9 cellular contexts compared by ENCODE assay signal in genomic region chr18:3279201-3280185, GRCh38. TPM values are rescaled to one million over a fixed set of nuclear protein-coding genes. Genes with fewer than 3 reads are reported as not detected.
DNase-seq lines count a peak whose midpoint lies in the region; ATAC-seq, FAIRE-seq and TF ChIP-seq lines count a peak whose summit lies in the region.
"Had no signal": no experiment of that assay in that cellular context is flagged by ENCODE, and none has a peak within 500 bp of the region (broad histone marks: within the 10 kb centered on the region; RNA-seq: fewer than 3 reads in every experiment).

No MANE protein-coding gene starts in this region.

- peak overlapping the region; percentile 56 for H3K4me2 ChIP-seq in DOHH2 (ENCODE audit: low read length)
- H3K4me2 ChIP-seq in trophoblast cell (ENCODE audit: low read length): no peak overlapping the region

- no peak for DNase-seq in epithelial cell of prostate (ENCODE audit: low read depth, low spot score)
- no peak for DNase-seq in GM19239 (ENCODE audit: insufficient read length, low spot score)
- no peak for DNase-seq in SHP77 treated with DMSO at 0.1 percent for 48 hours (lab: John Stamatoyannopoulos, UW)
- DNase-seq in NCI-H187 treated with DMSO at 0.1 percent for 48 hours (lab: John Stamatoyannopoulos, UW): no peak
- DNase-seq in trophoblast cell: no peak
- DNase-seq: pancreas had no signal

- no peak overlapping the region for H2BK12ac ChIP-seq in trophoblast cell (ENCODE audit: low read length)

- no peak overlapping the region for H3K14ac ChIP-seq in trophoblast cell (ENCODE audit: low read length)

- no peak overlapping the region for H2AFZ ChIP-seq in trophoblast cell (ENCODE audit: insufficient read depth, low read length, poor library complexity)

- H3K27me3 ChIP-seq in DOHH2 (ENCODE audit: control insufficient read depth, low read length): no peaks in the 10 kb centered on the region
- no peaks in the 10 kb centered on the region for H3K27me3 ChIP-seq in trophoblast cell (ENCODE audit: insufficient read depth, low read length)
- H3K27me3 ChIP-seq: pancreas had no signal

- peaks cover 44% of the 10 kb centered on the region for H3K4me1 ChIP-seq in DOHH2 (ENCODE audit: control insufficient read depth, low read length)
- H3K4me1 ChIP-seq in trophoblast cell (ENCODE audit: control insufficient read depth in 1 of 2, insufficient read depth in 2 of 2, low read length in 2 of 2): peaks cover 6 to 10% of the 10 kb centered on the region in 2 experiments
- H3K4me1 ChIP-seq: pancreas had no signal

- H3K9ac ChIP-seq in trophoblast cell (ENCODE audit: low read length): no peak overlapping the region

- no peak overlapping the region for H4K12ac ChIP-seq in trophoblast cell (ENCODE audit: low read depth, low read length)

- no peak for TF ChIP-seq CTCF in DOHH2 (IDR thresholded peaks at IDR 0.05; ENCODE audit: low read depth, low read length, poor library complexity, severe bottlenecking)

- FAIRE-seq in GM19239 (lab: Jason Lieb, UNC): no peak
- FAIRE-seq: pancreas had no signal

- H3K9me2 ChIP-seq in DOHH2 (replicated peaks; ENCODE audit: control insufficient read depth, low read length): no peaks in the 10 kb centered on the region

- H2BK5ac ChIP-seq in trophoblast cell (ENCODE audit: low read depth, low read length, poor library complexity): no peak overlapping the region

- H3K4me3 ChIP-seq in DOHH2 (ENCODE audit: low read length): peak overlapping the region; percentile 46
- H3K4me3 ChIP-seq in trophoblast cell (ENCODE audit: low read depth, low read length): no peak overlapping the region
- H3K4me3 ChIP-seq: pancreas had no signal

- no peak overlapping the region for H2AK5ac ChIP-seq in trophoblast cell (ENCODE audit: low read length)

- H3K9me3 ChIP-seq in DOHH2 (ENCODE audit: control insufficient read depth, insufficient read depth, low read length) (no peaks in the 10 kb centered on the region), trophoblast cell (ENCODE audit: insufficient read depth, low read depth, low read length) (no peaks in the 10 kb centered on the region)
- H3K9me3 ChIP-seq: pancreas had no signal

- H4K20me1 ChIP-seq in DOHH2 (ENCODE audit: control insufficient read depth, insufficient read depth, low read depth, low read length): no peaks in the 10 kb centered on the region

- peaks cover 21% of the 10 kb centered on the region for H3F3A ChIP-seq in DOHH2 (ENCODE audit: control insufficient read depth, insufficient read depth)

- no peak overlapping the region for H4K8ac ChIP-seq in trophoblast cell (ENCODE audit: low read depth, low read length)

- peaks cover 53% of the 10 kb centered on the region for H3K36me3 ChIP-seq in DOHH2 (ENCODE audit: control insufficient read depth, low read length)
- peaks cover 0 to 14% of the 10 kb centered on the region in 2 experiments for H3K36me3 ChIP-seq in trophoblast cell (ENCODE audit: control insufficient read depth in 1 of 2, insufficient read depth in 2 of 2, low read length in 2 of 2)

- H3K27ac ChIP-seq in DOHH2 (ENCODE audit: low read depth, low read length): peak overlapping the region; percentile 86
- peak overlapping the region; percentile 18 for H3K27ac ChIP-seq in epithelial cell of prostate
- H3K27ac ChIP-seq in trophoblast cell (ENCODE audit: low read depth, low read length): no peak overlapping the region
- H3K27ac ChIP-seq: pancreas had no signal

- H3K18ac ChIP-seq in trophoblast cell (ENCODE audit: low read length): no peak overlapping the region

- H3K4ac ChIP-seq in trophoblast cell (ENCODE audit: low read depth, low read length): no peak overlapping the region

- peak; percentile 77 for ATAC-seq in GM21526 (IDR thresholded peaks at IDR 0.05; ENCODE audit: low FRiP score, unreplicated experiment)
- ATAC-seq in HG03469 (IDR thresholded peaks at IDR 0.05; ENCODE audit: unreplicated experiment): peak; percentile 81

- H3K79me2 ChIP-seq in DOHH2 (ENCODE audit: control insufficient read depth, low read length) (no peaks in the 10 kb centered on the region), trophoblast cell (ENCODE audit: control insufficient read depth, insufficient read depth, low read length, poor library complexity) (no peaks in the 10 kb centered on the region)

- WGBS in trophoblast cell (ENCODE audit: extremely low coverage, insufficient coverage, insufficient read length): no CpG with 5 or more reads among the region's 14 CpGs

- H2BK120ac ChIP-seq in trophoblast cell (ENCODE audit: insufficient read depth, low read length, poor library complexity): no peak overlapping the region

- peaks cover 3% of the 10 kb centered on the region for H3K79me1 ChIP-seq in trophoblast cell (ENCODE audit: low read length)

- no peak overlapping the region for H3K23ac ChIP-seq in trophoblast cell (ENCODE audit: low read length)

- H4K91ac ChIP-seq in trophoblast cell (ENCODE audit: low read depth, low read length): no peak overlapping the region

RNA-seq across cellular contexts. Expression of gene MYL12B, which starts 17.6 kb away (rescaled TPM):
- 559 and 577 TPM in 2 replicates for polyA plus RNA-seq in trophoblast cell (2013)

RNA-seq across cellular contexts. Expression of gene MYL12A, which starts 31.9 kb away (rescaled TPM):
- 475 and 498 TPM in 2 replicates for polyA plus RNA-seq in trophoblast cell (2013)

RNA-seq across cellular contexts. Expression of gene MYOM1, which starts 59.7 kb away (rescaled TPM):
- 0.08 and 0.15 TPM in 2 replicates for polyA plus RNA-seq in trophoblast cell (2013)
